ENCODE assay signal across 1 cellular context in the genomic region with DNA sequence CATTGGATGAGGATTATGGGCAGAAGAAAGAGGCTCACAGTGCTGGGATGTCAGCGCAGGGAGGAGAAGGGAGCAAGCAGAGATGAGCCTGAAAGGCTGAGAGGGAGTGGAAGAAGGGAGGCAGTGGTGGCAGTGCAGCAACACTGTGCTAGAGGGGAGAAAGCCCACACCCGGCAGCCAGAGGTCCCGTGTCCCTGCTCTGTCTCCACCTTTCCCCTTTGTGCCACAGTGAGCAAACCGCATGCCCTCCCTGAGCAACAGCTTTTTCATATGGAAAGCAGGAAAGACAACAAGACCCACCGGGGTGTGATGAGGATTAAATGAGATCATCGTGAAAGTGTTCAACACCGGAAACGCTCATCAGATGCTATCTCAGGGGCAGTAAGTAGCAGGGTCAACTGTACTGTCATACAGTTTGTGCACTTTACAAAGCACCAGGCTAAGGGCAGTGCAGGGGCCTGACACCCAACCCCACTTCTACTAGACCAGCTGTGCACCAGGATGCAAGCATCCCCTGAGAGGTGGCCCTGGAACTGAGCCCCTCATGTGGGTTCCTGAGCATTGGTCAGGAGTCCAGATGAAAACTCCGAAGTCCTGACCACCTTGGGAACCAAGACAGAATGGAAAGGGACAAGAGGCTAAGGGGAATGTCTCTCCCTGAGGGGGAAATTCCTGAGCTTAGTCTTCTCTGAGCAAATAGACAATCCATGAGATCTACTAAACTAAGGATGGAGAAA.
TF ChIP-seq lines count a peak whose summit lies in the region.

No MANE protein-coding gene starts in this region.

TF ChIP-seq in K562, 482 proteins besides CTCF, POLR2A, EP300 and RAD21 (continues in another document):
- no peak for TF ChIP-seq ZNF384 (IDR thresholded peaks at IDR 0.05; ENCODE audit: low read depth, low read length)
- no peak for TF ChIP-seq EZH2 (IDR thresholded peaks at IDR 0.05; ENCODE audit: borderline replicate concordance, low read depth, low read length)
- TF ChIP-seq JUN (IDR thresholded peaks at IDR 0.05; ENCODE audit: borderline replicate concordance, low read depth, low read length): peak; percentile 53; the same call in 1 of the 2 replicates
- no peak for TF ChIP-seq JUN (CRISPR knock-in tag; IDR thresholded peaks at IDR 0.05; ENCODE audit: borderline replicate concordance)
- TF ChIP-seq ZNF140 (CRISPR knock-in tag; IDR thresholded peaks at IDR 0.05): no peak
- TF ChIP-seq ZNF133 (CRISPR knock-in tag; IDR thresholded peaks at IDR 0.05): no peak
- TF ChIP-seq, protein P1, sequence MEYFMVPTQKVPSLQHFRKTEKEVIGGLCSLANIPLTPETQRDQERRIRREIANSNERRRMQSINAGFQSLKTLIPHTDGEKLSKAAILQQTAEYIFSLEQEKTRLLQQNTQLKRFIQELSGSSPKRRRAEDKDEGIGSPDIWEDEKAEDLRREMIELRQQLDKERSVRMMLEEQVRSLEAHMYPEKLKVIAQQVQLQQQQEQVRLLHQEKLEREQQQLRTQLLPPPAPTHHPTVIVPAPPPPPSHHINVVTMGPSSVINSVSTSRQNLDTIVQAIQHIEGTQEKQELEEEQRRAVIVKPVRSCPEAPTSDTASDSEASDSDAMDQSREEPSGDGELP (CRISPR knock-in tag; IDR thresholded peaks at IDR 0.05; ENCODE audit: borderline replicate concordance): peak; percentile 50; the same call in 1 of the 2 replicates
- TF ChIP-seq ZNF696 (CRISPR knock-in tag; conservative IDR thresholded peaks at IDR 0.05): no peak
- 0 out of 2 replicates have a peak, but pooled peaks have one; percentile 54 for TF ChIP-seq ZBTB17 (CRISPR knock-in tag; IDR thresholded peaks at IDR 0.05)
- TF ChIP-seq ZNF780A (CRISPR knock-in tag; IDR thresholded peaks at IDR 0.05): no peak
- TF ChIP-seq ETV1 (tag; conservative IDR thresholded peaks at IDR 0.05; ENCODE audit: low read depth): peak; percentile 76
- peak; percentile 78; the same call in 1 of the 2 replicates for TF ChIP-seq ATF7 (IDR thresholded peaks at IDR 0.05)
- TF ChIP-seq TCFL5 (CRISPR knock-in tag; conservative IDR thresholded peaks at IDR 0.05): no peak
- TF ChIP-seq NR1H2 (CRISPR knock-in tag; IDR thresholded peaks at IDR 0.05): no peak
- TF ChIP-seq TAF15 (IDR thresholded peaks at IDR 0.05; ENCODE audit: low read depth, low read length): no peak
- no peak for TF ChIP-seq ESRRA (IDR thresholded peaks at IDR 0.05; ENCODE audit: borderline replicate concordance, low read depth)
- TF ChIP-seq, protein P2, sequence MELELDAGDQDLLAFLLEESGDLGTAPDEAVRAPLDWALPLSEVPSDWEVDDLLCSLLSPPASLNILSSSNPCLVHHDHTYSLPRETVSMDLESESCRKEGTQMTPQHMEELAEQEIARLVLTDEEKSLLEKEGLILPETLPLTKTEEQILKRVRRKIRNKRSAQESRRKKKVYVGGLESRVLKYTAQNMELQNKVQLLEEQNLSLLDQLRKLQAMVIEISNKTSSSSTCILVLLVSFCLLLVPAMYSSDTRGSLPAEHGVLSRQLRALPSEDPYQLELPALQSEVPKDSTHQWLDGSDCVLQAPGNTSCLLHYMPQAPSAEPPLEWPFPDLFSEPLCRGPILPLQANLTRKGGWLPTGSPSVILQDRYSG (tag; conservative IDR thresholded peaks at IDR 0.05; ENCODE audit: low read depth): no peak
- TF ChIP-seq ATF1 (CRISPR knock-in tag; IDR thresholded peaks at IDR 0.05): no peak
- peak; percentile 26; the same call in 1 of the 2 replicates for TF ChIP-seq ATF1 (tag; IDR thresholded peaks at IDR 0.05)
- no peak for TF ChIP-seq HIVEP1 (CRISPR knock-in tag; IDR thresholded peaks at IDR 0.05)
- no peak for TF ChIP-seq HDGF (IDR thresholded peaks at IDR 0.05)
- peak; percentile 71; the same call in 1 of the 2 replicates for TF ChIP-seq BACH1 (tag; IDR thresholded peaks at IDR 0.05)
- no peak for TF ChIP-seq ZKSCAN1 (IDR thresholded peaks at IDR 0.05; ENCODE audit: low read depth, low read length)
- TF ChIP-seq STAG1 (CRISPR knock-in tag; IDR thresholded peaks at IDR 0.05; ENCODE audit: borderline replicate concordance): no peak
- no peak for TF ChIP-seq BHLHE40 (IDR thresholded peaks at IDR 0.05; ENCODE audit: low read length)
- no peak for TF ChIP-seq ZNF217 (CRISPR knock-in tag; IDR thresholded peaks at IDR 0.05)
- TF ChIP-seq HDAC1 (IDR thresholded peaks at IDR 0.05): 0 out of 4 replicates have a peak, but pooled peaks of 1 of the 2 experiments have one; percentile 18
- TF ChIP-seq ZNF766 (CRISPR knock-in tag; conservative IDR thresholded peaks at IDR 0.05): 0 out of 2 replicates have a peak, but pooled peaks have one; percentile 12
- no peak for TF ChIP-seq ZNF165 (CRISPR knock-in tag; IDR thresholded peaks at IDR 0.05; ENCODE audit: borderline replicate concordance)
- no peak for TF ChIP-seq PHF8 (IDR thresholded peaks at IDR 0.05; ENCODE audit: borderline replicate concordance, low read length)
- no peak for TF ChIP-seq HCFC1 (IDR thresholded peaks at IDR 0.05; ENCODE audit: low read depth, low read length)
- TF ChIP-seq BCOR (IDR thresholded peaks at IDR 0.05): no peak
- TF ChIP-seq NR2C1 (IDR thresholded peaks at IDR 0.05): no peak; the same call in 1 of the 2 replicates
- TF ChIP-seq NR2C1 (tag; IDR thresholded peaks at IDR 0.05): 0 out of 2 replicates have a peak, but pooled peaks have one; percentile 35
- no peak for TF ChIP-seq ZNF121 (CRISPR knock-in tag; conservative IDR thresholded peaks at IDR 0.05)
- peak; percentile 31; the same call in 1 of the 2 replicates for TF ChIP-seq L3MBTL2 (IDR thresholded peaks at IDR 0.05)
- peak; percentile 52; the same call in 1 of the 2 replicates for TF ChIP-seq GABPB1 (CRISPR knock-in tag; IDR thresholded peaks at IDR 0.05)
- TF ChIP-seq, protein P3, sequence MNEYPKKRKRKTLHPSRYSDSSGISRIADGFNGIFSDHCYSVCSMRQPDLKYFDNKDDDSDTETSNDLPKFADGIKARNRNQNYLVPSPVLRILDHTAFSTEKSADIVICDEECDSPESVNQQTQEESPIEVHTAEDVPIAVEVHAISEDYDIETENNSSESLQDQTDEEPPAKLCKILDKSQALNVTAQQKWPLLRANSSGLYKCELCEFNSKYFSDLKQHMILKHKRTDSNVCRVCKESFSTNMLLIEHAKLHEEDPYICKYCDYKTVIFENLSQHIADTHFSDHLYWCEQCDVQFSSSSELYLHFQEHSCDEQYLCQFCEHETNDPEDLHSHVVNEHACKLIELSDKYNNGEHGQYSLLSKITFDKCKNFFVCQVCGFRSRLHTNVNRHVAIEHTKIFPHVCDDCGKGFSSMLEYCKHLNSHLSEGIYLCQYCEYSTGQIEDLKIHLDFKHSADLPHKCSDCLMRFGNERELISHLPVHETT (CRISPR knock-in tag; conservative IDR thresholded peaks at IDR 0.05 in 1 of 2, IDR thresholded peaks at IDR 0.05 in 1 of 2): peak in 1 of 2 experiments; percentile 55; a peak in 1 of 4 replicates
- TF ChIP-seq, protein P4, sequence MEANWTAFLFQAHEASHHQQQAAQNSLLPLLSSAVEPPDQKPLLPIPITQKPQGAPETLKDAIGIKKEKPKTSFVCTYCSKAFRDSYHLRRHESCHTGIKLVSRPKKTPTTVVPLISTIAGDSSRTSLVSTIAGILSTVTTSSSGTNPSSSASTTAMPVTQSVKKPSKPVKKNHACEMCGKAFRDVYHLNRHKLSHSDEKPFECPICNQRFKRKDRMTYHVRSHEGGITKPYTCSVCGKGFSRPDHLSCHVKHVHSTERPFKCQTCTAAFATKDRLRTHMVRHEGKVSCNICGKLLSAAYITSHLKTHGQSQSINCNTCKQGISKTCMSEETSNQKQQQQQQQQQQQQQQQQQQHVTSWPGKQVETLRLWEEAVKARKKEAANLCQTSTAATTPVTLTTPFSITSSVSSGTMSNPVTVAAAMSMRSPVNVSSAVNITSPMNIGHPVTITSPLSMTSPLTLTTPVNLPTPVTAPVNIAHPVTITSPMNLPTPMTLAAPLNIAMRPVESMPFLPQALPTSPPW (CRISPR knock-in tag; IDR thresholded peaks at IDR 0.05): no peak
- TF ChIP-seq HNRNPK (IDR thresholded peaks at IDR 0.05; ENCODE audit: low read depth, low read length, poor library complexity, severe bottlenecking): no peak
- peak; percentile 88 for TF ChIP-seq ZNF589 (CRISPR knock-in tag; IDR thresholded peaks at IDR 0.05; ENCODE audit: low read depth)
- TF ChIP-seq ZNF316 (IDR thresholded peaks at IDR 0.05): no peak
- TF ChIP-seq, protein P5, sequence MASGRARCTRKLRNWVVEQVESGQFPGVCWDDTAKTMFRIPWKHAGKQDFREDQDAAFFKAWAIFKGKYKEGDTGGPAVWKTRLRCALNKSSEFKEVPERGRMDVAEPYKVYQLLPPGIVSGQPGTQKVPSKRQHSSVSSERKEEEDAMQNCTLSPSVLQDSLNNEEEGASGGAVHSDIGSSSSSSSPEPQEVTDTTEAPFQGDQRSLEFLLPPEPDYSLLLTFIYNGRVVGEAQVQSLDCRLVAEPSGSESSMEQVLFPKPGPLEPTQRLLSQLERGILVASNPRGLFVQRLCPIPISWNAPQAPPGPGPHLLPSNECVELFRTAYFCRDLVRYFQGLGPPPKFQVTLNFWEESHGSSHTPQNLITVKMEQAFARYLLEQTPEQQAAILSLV (tag; IDR thresholded peaks at IDR 0.05): no peak
- TF ChIP-seq, protein P6, sequence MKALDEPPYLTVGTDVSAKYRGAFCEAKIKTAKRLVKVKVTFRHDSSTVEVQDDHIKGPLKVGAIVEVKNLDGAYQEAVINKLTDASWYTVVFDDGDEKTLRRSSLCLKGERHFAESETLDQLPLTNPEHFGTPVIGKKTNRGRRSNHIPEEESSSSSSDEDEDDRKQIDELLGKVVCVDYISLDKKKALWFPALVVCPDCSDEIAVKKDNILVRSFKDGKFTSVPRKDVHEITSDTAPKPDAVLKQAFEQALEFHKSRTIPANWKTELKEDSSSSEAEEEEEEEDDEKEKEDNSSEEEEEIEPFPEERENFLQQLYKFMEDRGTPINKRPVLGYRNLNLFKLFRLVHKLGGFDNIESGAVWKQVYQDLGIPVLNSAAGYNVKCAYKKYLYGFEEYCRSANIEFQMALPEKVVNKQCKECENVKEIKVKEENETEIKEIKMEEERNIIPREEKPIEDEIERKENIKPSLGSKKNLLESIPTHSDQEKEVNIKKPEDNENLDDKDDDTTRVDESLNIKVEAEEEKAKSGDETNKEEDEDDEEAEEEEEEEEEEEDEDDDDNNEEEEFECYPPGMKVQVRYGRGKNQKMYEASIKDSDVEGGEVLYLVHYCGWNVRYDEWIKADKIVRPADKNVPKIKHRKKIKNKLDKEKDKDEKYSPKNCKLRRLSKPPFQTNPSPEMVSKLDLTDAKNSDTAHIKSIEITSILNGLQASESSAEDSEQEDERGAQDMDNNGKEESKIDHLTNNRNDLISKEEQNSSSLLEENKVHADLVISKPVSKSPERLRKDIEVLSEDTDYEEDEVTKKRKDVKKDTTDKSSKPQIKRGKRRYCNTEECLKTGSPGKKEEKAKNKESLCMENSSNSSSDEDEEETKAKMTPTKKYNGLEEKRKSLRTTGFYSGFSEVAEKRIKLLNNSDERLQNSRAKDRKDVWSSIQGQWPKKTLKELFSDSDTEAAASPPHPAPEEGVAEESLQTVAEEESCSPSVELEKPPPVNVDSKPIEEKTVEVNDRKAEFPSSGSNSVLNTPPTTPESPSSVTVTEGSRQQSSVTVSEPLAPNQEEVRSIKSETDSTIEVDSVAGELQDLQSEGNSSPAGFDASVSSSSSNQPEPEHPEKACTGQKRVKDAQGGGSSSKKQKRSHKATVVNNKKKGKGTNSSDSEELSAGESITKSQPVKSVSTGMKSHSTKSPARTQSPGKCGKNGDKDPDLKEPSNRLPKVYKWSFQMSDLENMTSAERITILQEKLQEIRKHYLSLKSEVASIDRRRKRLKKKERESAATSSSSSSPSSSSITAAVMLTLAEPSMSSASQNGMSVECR (CRISPR knock-in tag; IDR thresholded peaks at IDR 0.05): peak; percentile 49; the same call in 1 of the 2 replicates
- TF ChIP-seq CREM (IDR thresholded peaks at IDR 0.05; ENCODE audit: low read depth): peak; percentile 45; the same call in 1 of the 2 replicates
- 0 out of 2 replicates have a peak, but pooled peaks have one; percentile 29 for TF ChIP-seq SMARCE1 (IDR thresholded peaks at IDR 0.05)
- TF ChIP-seq, protein P7, sequence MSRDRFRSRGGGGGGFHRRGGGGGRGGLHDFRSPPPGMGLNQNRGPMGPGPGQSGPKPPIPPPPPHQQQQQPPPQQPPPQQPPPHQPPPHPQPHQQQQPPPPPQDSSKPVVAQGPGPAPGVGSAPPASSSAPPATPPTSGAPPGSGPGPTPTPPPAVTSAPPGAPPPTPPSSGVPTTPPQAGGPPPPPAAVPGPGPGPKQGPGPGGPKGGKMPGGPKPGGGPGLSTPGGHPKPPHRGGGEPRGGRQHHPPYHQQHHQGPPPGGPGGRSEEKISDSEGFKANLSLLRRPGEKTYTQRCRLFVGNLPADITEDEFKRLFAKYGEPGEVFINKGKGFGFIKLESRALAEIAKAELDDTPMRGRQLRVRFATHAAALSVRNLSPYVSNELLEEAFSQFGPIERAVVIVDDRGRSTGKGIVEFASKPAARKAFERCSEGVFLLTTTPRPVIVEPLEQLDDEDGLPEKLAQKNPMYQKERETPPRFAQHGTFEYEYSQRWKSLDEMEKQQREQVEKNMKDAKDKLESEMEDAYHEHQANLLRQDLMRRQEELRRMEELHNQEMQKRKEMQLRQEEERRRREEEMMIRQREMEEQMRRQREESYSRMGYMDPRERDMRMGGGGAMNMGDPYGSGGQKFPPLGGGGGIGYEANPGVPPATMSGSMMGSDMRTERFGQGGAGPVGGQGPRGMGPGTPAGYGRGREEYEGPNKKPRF (IDR thresholded peaks at IDR 0.05; ENCODE audit: low read depth, low read length): no peak
- TF ChIP-seq CXXC5 (CRISPR knock-in tag; IDR thresholded peaks at IDR 0.05): 0 out of 2 replicates have a peak, but pooled peaks have one; percentile 17
- TF ChIP-seq ARID1B (IDR thresholded peaks at IDR 0.05): peak; percentile 33; the same call in 1 of the 2 replicates
- TF ChIP-seq, protein P8, sequence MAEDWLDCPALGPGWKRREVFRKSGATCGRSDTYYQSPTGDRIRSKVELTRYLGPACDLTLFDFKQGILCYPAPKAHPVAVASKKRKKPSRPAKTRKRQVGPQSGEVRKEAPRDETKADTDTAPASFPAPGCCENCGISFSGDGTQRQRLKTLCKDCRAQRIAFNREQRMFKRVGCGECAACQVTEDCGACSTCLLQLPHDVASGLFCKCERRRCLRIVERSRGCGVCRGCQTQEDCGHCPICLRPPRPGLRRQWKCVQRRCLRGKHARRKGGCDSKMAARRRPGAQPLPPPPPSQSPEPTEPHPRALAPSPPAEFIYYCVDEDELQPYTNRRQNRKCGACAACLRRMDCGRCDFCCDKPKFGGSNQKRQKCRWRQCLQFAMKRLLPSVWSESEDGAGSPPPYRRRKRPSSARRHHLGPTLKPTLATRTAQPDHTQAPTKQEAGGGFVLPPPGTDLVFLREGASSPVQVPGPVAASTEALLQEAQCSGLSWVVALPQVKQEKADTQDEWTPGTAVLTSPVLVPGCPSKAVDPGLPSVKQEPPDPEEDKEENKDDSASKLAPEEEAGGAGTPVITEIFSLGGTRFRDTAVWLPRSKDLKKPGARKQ (CRISPR knock-in tag; IDR thresholded peaks at IDR 0.05): no peak
- TF ChIP-seq ZNF175 (CRISPR knock-in tag; IDR thresholded peaks at IDR 0.05; ENCODE audit: low read depth): peak; percentile 55; the same call in 1 of the 2 replicates
- TF ChIP-seq FOSL1 (tag; conservative IDR thresholded peaks at IDR 0.05): peak; percentile 51; the same call in 1 of the 2 replicates
